1 cellular context compared by ENCODE assay signal in the genomic region with DNA sequence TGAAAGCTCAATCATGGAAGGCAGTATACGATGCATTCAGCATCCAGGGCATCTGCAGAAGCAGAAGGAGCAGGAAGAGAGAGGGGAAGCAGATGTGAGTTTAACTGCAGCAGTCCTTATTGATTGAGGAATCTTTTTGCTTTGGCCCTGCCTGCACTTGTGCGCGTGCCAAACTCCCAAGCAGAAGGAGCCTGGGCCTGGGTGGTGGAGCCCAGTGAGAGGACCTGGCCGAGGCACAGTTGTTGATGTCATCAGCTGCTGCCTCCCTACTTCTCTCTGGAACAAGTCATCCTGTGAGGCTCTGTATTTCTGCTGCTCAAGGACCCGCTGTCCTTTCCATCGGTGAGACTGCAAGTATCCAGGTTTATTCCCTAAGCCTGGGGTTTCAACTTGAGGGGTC.
TF ChIP-seq lines count a peak whose summit lies in the region.

No MANE protein-coding gene starts in this region.

TF ChIP-seq in HepG2, 621 proteins besides CTCF, POLR2A, EP300 and RAD21:
- TF ChIP-seq BCL6 (CRISPR knock-in tag; IDR thresholded peaks at IDR 0.05) (no peak), REPIN1 (CRISPR knock-in tag; IDR thresholded peaks at IDR 0.05; ENCODE audit: borderline replicate concordance, low read depth) (no peak), MYC (CRISPR knock-in tag; IDR thresholded peaks at IDR 0.05; ENCODE audit: borderline replicate concordance) (no peak), CENPX (CRISPR knock-in tag; IDR thresholded peaks at IDR 0.05) (no peak), ZNF256 (CRISPR knock-in tag; conservative IDR thresholded peaks at IDR 0.05) (no peak), BRD4 (CRISPR knock-in tag; IDR thresholded peaks at IDR 0.05) (no peak)
- TF ChIP-seq, protein P1, sequence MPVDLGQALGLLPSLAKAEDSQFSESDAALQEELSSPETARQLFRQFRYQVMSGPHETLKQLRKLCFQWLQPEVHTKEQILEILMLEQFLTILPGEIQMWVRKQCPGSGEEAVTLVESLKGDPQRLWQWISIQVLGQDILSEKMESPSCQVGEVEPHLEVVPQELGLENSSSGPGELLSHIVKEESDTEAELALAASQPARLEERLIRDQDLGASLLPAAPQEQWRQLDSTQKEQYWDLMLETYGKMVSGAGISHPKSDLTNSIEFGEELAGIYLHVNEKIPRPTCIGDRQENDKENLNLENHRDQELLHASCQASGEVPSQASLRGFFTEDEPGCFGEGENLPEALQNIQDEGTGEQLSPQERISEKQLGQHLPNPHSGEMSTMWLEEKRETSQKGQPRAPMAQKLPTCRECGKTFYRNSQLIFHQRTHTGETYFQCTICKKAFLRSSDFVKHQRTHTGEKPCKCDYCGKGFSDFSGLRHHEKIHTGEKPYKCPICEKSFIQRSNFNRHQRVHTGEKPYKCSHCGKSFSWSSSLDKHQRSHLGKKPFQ (CRISPR knock-in tag; IDR thresholded peaks at IDR 0.05; ENCODE audit: insufficient replicate concordance): no peak
- TF ChIP-seq, protein P2, sequence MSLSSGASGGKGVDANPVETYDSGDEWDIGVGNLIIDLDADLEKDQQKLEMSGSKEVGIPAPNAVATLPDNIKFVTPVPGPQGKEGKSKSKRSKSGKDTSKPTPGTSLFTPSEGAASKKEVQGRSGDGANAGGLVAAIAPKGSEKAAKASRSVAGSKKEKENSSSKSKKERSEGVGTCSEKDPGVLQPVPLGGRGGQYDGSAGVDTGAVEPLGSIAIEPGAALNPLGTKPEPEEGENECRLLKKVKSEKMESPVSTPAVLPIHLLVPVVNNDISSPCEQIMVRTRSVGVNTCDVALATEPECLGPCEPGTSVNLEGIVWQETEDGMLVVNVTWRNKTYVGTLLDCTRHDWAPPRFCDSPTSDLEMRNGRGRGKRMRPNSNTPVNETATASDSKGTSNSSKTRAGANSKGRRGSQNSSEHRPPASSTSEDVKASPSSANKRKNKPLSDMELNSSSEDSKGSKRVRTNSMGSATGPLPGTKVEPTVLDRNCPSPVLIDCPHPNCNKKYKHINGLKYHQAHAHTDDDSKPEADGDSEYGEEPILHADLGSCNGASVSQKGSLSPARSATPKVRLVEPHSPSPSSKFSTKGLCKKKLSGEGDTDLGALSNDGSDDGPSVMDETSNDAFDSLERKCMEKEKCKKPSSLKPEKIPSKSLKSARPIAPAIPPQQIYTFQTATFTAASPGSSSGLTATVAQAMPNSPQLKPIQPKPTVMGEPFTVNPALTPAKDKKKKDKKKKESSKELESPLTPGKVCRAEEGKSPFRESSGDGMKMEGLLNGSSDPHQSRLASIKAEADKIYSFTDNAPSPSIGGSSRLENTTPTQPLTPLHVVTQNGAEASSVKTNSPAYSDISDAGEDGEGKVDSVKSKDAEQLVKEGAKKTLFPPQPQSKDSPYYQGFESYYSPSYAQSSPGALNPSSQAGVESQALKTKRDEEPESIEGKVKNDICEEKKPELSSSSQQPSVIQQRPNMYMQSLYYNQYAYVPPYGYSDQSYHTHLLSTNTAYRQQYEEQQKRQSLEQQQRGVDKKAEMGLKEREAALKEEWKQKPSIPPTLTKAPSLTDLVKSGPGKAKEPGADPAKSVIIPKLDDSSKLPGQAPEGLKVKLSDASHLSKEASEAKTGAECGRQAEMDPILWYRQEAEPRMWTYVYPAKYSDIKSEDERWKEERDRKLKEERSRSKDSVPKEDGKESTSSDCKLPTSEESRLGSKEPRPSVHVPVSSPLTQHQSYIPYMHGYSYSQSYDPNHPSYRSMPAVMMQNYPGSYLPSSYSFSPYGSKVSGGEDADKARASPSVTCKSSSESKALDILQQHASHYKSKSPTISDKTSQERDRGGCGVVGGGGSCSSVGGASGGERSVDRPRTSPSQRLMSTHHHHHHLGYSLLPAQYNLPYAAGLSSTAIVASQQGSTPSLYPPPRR (CRISPR knock-in tag; IDR thresholded peaks at IDR 0.05; ENCODE audit: borderline replicate concordance): no peak
- TF ChIP-seq, protein P3, sequence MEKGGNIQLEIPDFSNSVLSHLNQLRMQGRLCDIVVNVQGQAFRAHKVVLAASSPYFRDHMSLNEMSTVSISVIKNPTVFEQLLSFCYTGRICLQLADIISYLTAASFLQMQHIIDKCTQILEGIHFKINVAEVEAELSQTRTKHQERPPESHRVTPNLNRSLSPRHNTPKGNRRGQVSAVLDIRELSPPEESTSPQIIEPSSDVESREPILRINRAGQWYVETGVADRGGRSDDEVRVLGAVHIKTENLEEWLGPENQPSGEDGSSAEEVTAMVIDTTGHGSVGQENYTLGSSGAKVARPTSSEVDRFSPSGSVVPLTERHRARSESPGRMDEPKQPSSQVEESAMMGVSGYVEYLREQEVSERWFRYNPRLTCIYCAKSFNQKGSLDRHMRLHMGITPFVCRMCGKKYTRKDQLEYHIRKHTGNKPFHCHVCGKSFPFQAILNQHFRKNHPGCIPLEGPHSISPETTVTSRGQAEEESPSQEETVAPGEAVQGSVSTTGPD (CRISPR knock-in tag; IDR thresholded peaks at IDR 0.05): no peak
TF ChIP-seq in HepG2: peak in this region for 0.
